Comparison of ENCODE assay signal across 23 cellular contexts in genomic region chr1:24185056-24185455, GRCh38. TPM values are rescaled to one million over a fixed set of nuclear protein-coding genes. Genes with fewer than 3 reads are reported as not detected.
A peak's percentile ranks its signal among the peaks of the same experiment; 100 is the strongest.
DNase-seq lines count a peak whose midpoint lies in the region; ATAC-seq, FAIRE-seq and TF ChIP-seq lines count a peak whose summit lies in the region.
"Had no signal": no experiment of that assay in that cellular context is flagged by ENCODE, and none has a peak within 500 bp of the region (broad histone marks: within the 10 kb centered on the region; RNA-seq: fewer than 3 reads in every experiment).

No MANE protein-coding gene starts in this region.

- no peak for ATAC-seq in HepG2
- ATAC-seq: K562, T-cell had no signal

- no peak for TF ChIP-seq POLR2A in breast epithelium (IDR thresholded peaks at IDR 0.05)
- TF ChIP-seq POLR2A in HepG2 (IDR thresholded peaks at IDR 0.05; ENCODE audit: insufficient read depth in 1 of 2, low read depth in 2 of 2, low read length in 2 of 2) = no peak
- TF ChIP-seq POLR2A in transverse colon (IDR thresholded peaks at IDR 0.05) = no peak

- H3K4me2 ChIP-seq in mammary epithelial cell (ENCODE audit: insufficient read depth, low read depth, low read length) = no peak overlapping the region
- peak overlapping the region; percentile 82 for H3K4me2 ChIP-seq in OCI-LY3 (ENCODE audit: low read length)
- H3K4me2 ChIP-seq in HepG2 (ENCODE audit: low read depth, low read length) = peak overlapping the region; percentile 94
- H3K4me2 ChIP-seq: SK-N-SH had no signal

- no TSS peak for BruUV-seq in mammary epithelial cell (replicated peaks; lab: Mats Ljungman, UMichigan)
- BruUV-seq in HepG2 (replicated peaks; lab: Mats Ljungman, UMichigan) = no TSS peak

- TF ChIP-seq CTCF in breast epithelium (IDR thresholded peaks at IDR 0.05) (no peak), mammary epithelial cell (conservative IDR thresholded peaks at IDR 0.05 in 1 of 2, IDR thresholded peaks at IDR 0.05 in 1 of 2; ENCODE audit: extremely low read depth in 1 of 2, insufficient read depth in 1 of 2, low read depth in 1 of 2, low read length in 2 of 2) (no peak), OCI-LY3 (IDR thresholded peaks at IDR 0.05; ENCODE audit: low read depth, low read length) (no peak), HepG2 (CRISPR knock-in tag; IDR thresholded peaks at IDR 0.05) (no peak), transverse colon (IDR thresholded peaks at IDR 0.05) (no peak)

- H3K9me3 ChIP-seq in breast epithelium = no peaks in the 10 kb centered on the region
- no peaks in the 10 kb centered on the region for H3K9me3 ChIP-seq in mammary epithelial cell (replicated peaks; ENCODE audit: insufficient read depth, low read length)
- H3K9me3 ChIP-seq in OCI-LY3 (ENCODE audit: insufficient read depth, low read length) = no peaks in the 10 kb centered on the region
- H3K9me3 ChIP-seq in HepG2 (ENCODE audit: low read length) = no peaks in the 10 kb centered on the region
- no peaks in the 10 kb centered on the region for H3K9me3 ChIP-seq in transverse colon
- H3K9me3 ChIP-seq: SK-N-SH had no signal

- H3K4me3 ChIP-seq in breast epithelium = no peak overlapping the region
- H3K4me3 ChIP-seq in mammary epithelial cell (replicated peaks in 1 of 3; ENCODE audit: insufficient read depth in 1 of 3, low read depth in 2 of 3, low read length in 3 of 3) = no peak overlapping the region
- H3K4me3 ChIP-seq in OCI-LY3 (ENCODE audit: low read length) = peak overlapping the region; percentile 98
- H3K4me3 ChIP-seq in HepG2 (replicated peaks in 1 of 3; ENCODE audit: insufficient read depth in 1 of 3, low read depth in 2 of 3, low read length in 3 of 3) = peak overlapping the region in 1 of 3 experiments; percentile 25; a peak in 1 of 6 replicates
- H3K4me3 ChIP-seq in transverse colon = no peak overlapping the region
- H3K4me3 ChIP-seq: K562 had no signal

- H3K36me3 ChIP-seq in breast epithelium (no peaks in the 10 kb centered on the region), mammary epithelial cell (ENCODE audit: insufficient read depth, low read length) (no peaks in the 10 kb centered on the region), OCI-LY3 (replicated peaks; ENCODE audit: low read depth, low read length) (peaks cover 32% of the 10 kb centered on the region), HepG2 (replicated peaks in 1 of 2; ENCODE audit: control insufficient read depth in 1 of 2, insufficient read depth in 2 of 2, low read length in 2 of 2) (no peaks in the 10 kb centered on the region; a peak in 1 of 5 replicates), transverse colon (no peaks in the 10 kb centered on the region)

- no peak overlapping the region for H2AFZ ChIP-seq in mammary epithelial cell (ENCODE audit: low read depth, low read length)
- no peak overlapping the region for H2AFZ ChIP-seq in OCI-LY3 (ENCODE audit: low read depth, low read length)
- H2AFZ ChIP-seq in HepG2 (ENCODE audit: low read length) = no peak overlapping the region

- CTCF ChIA-PET in mammary epithelial cell (lab: Charles Lee; ENCODE audit: low non-redundant PET) = no interaction called here
- CTCF ChIA-PET in HepG2 (lab: Yijun Ruan, JAX; ENCODE audit: low intra/inter-chr PET ratio, low total read pairs) = no interaction called here

- 75% methylated on average over 4 of the region's 4 CpGs for WGBS in mammary epithelial cell (ENCODE audit: low coverage, missing lambda C conversion rate)
- WGBS in HepG2 (ENCODE audit: low lambda C conversion rate) = 76% methylated on average over 3 of the region's 4 CpGs
- 88 to 93% methylated on average over 2 to 4 of the region's 4 CpGs for WGBS in transverse colon (ENCODE audit: low coverage in 1 of 2), 2 donors

- TF ChIP-seq RAD21 in HepG2 (CRISPR knock-in tag; IDR thresholded peaks at IDR 0.05) = no peak

- POLR2A ChIA-PET in HepG2 (lab: Yijun Ruan, JAX) = interaction anchor here (1.3 kb wide), 1 partner anchor 35 kb away, joined by 5 read pairs; no protein-coding TSS in a partner anchor

- DNase-seq in breast epithelium (ENCODE audit: low spot score in 2 of 2) (no peak), mammary epithelial cell (no peak), HepG2 (ENCODE audit: low spot score) (no peak), 8988T (no peak), NCI-H774 (lab: John Stamatoyannopoulos, UW) (no peak), RKO (ENCODE audit: low spot score) (no peak), transverse colon (no peak)
- DNase-seq: CD4-positive, alpha-beta memory T cell; DMS153; GF-D8; GOT3; NCI-H1417; NCI-H187; NCI-H2227 treated with DMSO at 0.1 percent for 48 hours; NCI-H524; SHP77; SK-N-SH; T-cell had no signal

- intact Hi-C loops in breast epithelium (cut with DNase I; ENCODE audit: low total_unique reads) (no loop called here), mammary epithelial cell (cut with micrococcal nuclease) (no loop called here), HepG2 (cut with micrococcal nuclease; ENCODE audit: unreplicated experiment) (loop anchor here (5.0 kb wide), 2 partner anchors 33 to 73 kb away; partner anchors contain the start of gene MYOM3), transverse colon (cut with DNase I; ENCODE audit: low total_unique reads) (no loop called here)

- H3K27ac ChIP-seq in breast epithelium (peak overlapping the region; percentile 93 to 94), mammary epithelial cell (ENCODE audit: insufficient read depth, low read depth, low read length) (no peak overlapping the region), OCI-LY3 (ENCODE audit: low read length) (no peak overlapping the region), HepG2 (ENCODE audit: extremely low read length, insufficient read depth, low read length) (peak overlapping the region; percentile 78), transverse colon (no peak overlapping the region)

- H3K27me3 ChIP-seq in breast epithelium (no peaks in the 10 kb centered on the region), mammary epithelial cell (ENCODE audit: insufficient read depth, low read length) (no peaks in the 10 kb centered on the region), OCI-LY3 (ENCODE audit: low read depth, low read length) (no peaks in the 10 kb centered on the region), HepG2 (ENCODE audit: control insufficient read depth in 1 of 2, insufficient read depth in 2 of 2, low read length in 2 of 2) (no peaks in the 10 kb centered on the region), transverse colon (peaks cover 22% of the 10 kb centered on the region)

- dilution Hi-C loops in mammary epithelial cell (cut with HindIII; ENCODE audit: low sequenced_read_pairs) = no loop called here

- H4K20me1 ChIP-seq in mammary epithelial cell (ENCODE audit: insufficient read depth, low read length) (no peaks in the 10 kb centered on the region), OCI-LY3 (ENCODE audit: insufficient read depth, low read length) (peaks cover 47% of the 10 kb centered on the region), HepG2 (ENCODE audit: insufficient read depth, low read length) (no peaks in the 10 kb centered on the region)

- no peak overlapping the region for H3K9ac ChIP-seq in mammary epithelial cell (ENCODE audit: insufficient read depth, low read length)
- H3K9ac ChIP-seq in OCI-LY3 (ENCODE audit: low read length) = peak overlapping the region; percentile 99; the same call in 1 of the 2 replicates
- no peak overlapping the region for H3K9ac ChIP-seq in HepG2 (ENCODE audit: insufficient read depth, low read depth, low read length)
- H3K9ac ChIP-seq: SK-N-SH had no signal

- no peaks in the 10 kb centered on the region for H3K4me1 ChIP-seq in breast epithelium
- H3K4me1 ChIP-seq in mammary epithelial cell (ENCODE audit: insufficient read depth, low read length) = peaks cover 23% of the 10 kb centered on the region
- H3K4me1 ChIP-seq in OCI-LY3 (ENCODE audit: low read length) = peaks cover 60% of the 10 kb centered on the region
- H3K4me1 ChIP-seq in HepG2 (ENCODE audit: insufficient read depth, low read length) = peaks cover 64% of the 10 kb centered on the region
- H3K4me1 ChIP-seq in transverse colon = peaks cover 4 to 17% (median 12%) of the 10 kb centered on the region in 4 donors

- in situ Hi-C loops in mammary epithelial cell (cut with MboI; ENCODE audit: low sequenced_read_pairs in 2 of 2) = loop anchor here in 1 of 2 donors (25.0 kb wide), 1 partner anchor 452 kb away; the partner anchor contains the start of gene SRRM1
- in situ Hi-C loops in HepG2 (cut with HindIII; ENCODE audit: extremely low pct_ligation_motif_present, low pct_unique_long_range_greater_than_20kb) = no loop called here
- in situ Hi-C loops in transverse colon (cut with MboI; ENCODE audit: low pct_ligation_motif_present in 1 of 4, low pct_unique_long_range_greater_than_20kb in 1 of 4, low sequenced_read_pairs in 3 of 4) = no loop called here

- FAIRE-seq in HepG2 (lab: Jason Lieb, UNC) = no peak
- FAIRE-seq: GM18507, K562, RCC 7860 had no signal

- H3K79me2 ChIP-seq in mammary epithelial cell (ENCODE audit: insufficient read depth, low read length) = no peaks in the 10 kb centered on the region
- peaks cover 76% of the 10 kb centered on the region for H3K79me2 ChIP-seq in OCI-LY3 (ENCODE audit: low read length)
- peaks cover 12% of the 10 kb centered on the region for H3K79me2 ChIP-seq in HepG2 (ENCODE audit: insufficient read depth, low read length)

- TF ChIP-seq EP300 in HepG2 (IDR thresholded peaks at IDR 0.05; ENCODE audit: low read depth in 2 of 2, low read length in 2 of 2) (no peak), HepG2 (CRISPR knock-in tag; IDR thresholded peaks at IDR 0.05; ENCODE audit: borderline replicate concordance) (no peak), transverse colon (IDR thresholded peaks at IDR 0.05; ENCODE audit: low read depth) (no peak)

RNA-seq across cellular contexts. Expression of gene IFNLR1, which starts 2.0 kb away (rescaled TPM):
- 10 to 100 TPM in 1 of 3 donors, 1 to 10 TPM in 1, under 1 TPM in 1; under 0.01 to 10.7 (median 3.9) TPM for total RNA-seq in breast epithelium
- 10 to 100 TPM in 1 of 2 donors, 1 to 10 TPM in 1; 7.8 to 12.5 TPM for total RNA-seq in mammary epithelial cell
- 5.9 TPM for polyA plus RNA-seq in mammary epithelial cell
- 9.1 TPM for polyA minus RNA-seq in mammary epithelial cell
- total RNA-seq in HepG2 (2016; rRNA removed; fragmentation: Illumina TruSeq; extraction: Trizol) = 5.7 and 8.5 TPM in 2 replicates
- total RNA-seq in HepG2 (2016; cell fraction: cytosol; rRNA removed; fragmentation: Illumina TruSeq; extraction: Trizol; ENCODE audit: low read depth) = 3.8 and 4.0 TPM in 2 replicates
- total RNA-seq in HepG2 (2016; cell fraction: insoluble cytoplasmic fraction; rRNA removed; fragmentation: Illumina TruSeq; extraction: Trizol) = 5.2 and 8.9 TPM in 2 replicates
- total RNA-seq in HepG2 (2016; cell fraction: membrane; rRNA removed; fragmentation: Illumina TruSeq; extraction: Trizol) = 5.8 and 6.1 TPM in 2 replicates
- 7.8 TPM in 2 replicates for total RNA-seq in HepG2 (2016; cell fraction: nucleus; rRNA removed; fragmentation: Illumina TruSeq; extraction: Trizol)
- 3.8 and 6.5 TPM in 2 replicates for polyA plus RNA-seq in HepG2 (2011; rRNA removed)
- polyA plus RNA-seq in HepG2 (2011; cell fraction: cytosol; rRNA removed) = 3.4 and 4.6 TPM in 2 replicates
- polyA plus RNA-seq in HepG2 (2011; cell fraction: nucleus; rRNA removed) = 4.6 and 5.3 TPM in 2 replicates
- polyA plus RNA-seq in HepG2 (2012) = 3.2 and 3.9 TPM in 2 replicates
- 3.7 and 4.5 TPM in 2 replicates for polyA plus RNA-seq in HepG2 (2016; cell fraction: cytosol; fragmentation: Illumina TruSeq; extraction: Trizol; ENCODE audit: low read depth)
- polyA plus RNA-seq in HepG2 (2016; cell fraction: insoluble cytoplasmic fraction; fragmentation: Illumina TruSeq; extraction: Trizol; ENCODE audit: low read depth) = 2.8 and 3.6 TPM in 2 replicates
- 3.5 and 3.9 TPM in 2 replicates for polyA plus RNA-seq in HepG2 (2016; cell fraction: membrane; fragmentation: Illumina TruSeq; extraction: Trizol; ENCODE audit: low read depth)
- 11.8 and 14.2 TPM in 2 replicates for polyA plus RNA-seq in HepG2 (2016; cell fraction: nucleus; fragmentation: Illumina TruSeq; extraction: Trizol; ENCODE audit: insufficient read depth, low read depth)
- 2.1 and 8.3 TPM in 2 replicates for polyA minus RNA-seq in HepG2 (2011; rRNA and poly(A)+ RNA removed; ENCODE audit: low replicate concordance)
- polyA minus RNA-seq in HepG2 (2011; cell fraction: cytosol; rRNA and poly(A)+ RNA removed) = 4.3 TPM in 2 replicates
- polyA minus RNA-seq in HepG2 (2011; cell fraction: nucleus; rRNA and poly(A)+ RNA removed) = 2.4 and 3.1 TPM in 2 replicates
- total RNA-seq in transverse colon = 10 to 100 TPM in 3 of 4 donors, 1 to 10 TPM in 1; 2.6 to 37.4 (median 12.7) TPM
- total RNA-seq: K562 had no signal
- polyA plus RNA-seq: AG04450, K562 had no signal

RNA-seq across cellular contexts. Expression of gene IL22RA1, which starts 42.1 kb away (rescaled TPM):
- under 1 TPM in 2 of 3 donors, not detected in 1; 0.73 to 0.98 TPM for total RNA-seq in breast epithelium
- 1 to 10 TPM in 1 of 2 donors, under 1 TPM in 1; 0.50 to 3.3 TPM for total RNA-seq in mammary epithelial cell
- polyA plus RNA-seq in mammary epithelial cell = 2.7 TPM
- polyA minus RNA-seq in mammary epithelial cell = 0.62 TPM
- total RNA-seq in HepG2 (2016; rRNA removed; fragmentation: Illumina TruSeq; extraction: Trizol) = 2.1 and 4.4 TPM in 2 replicates
- 0.91 and 1.6 TPM in 2 replicates for total RNA-seq in HepG2 (2016; cell fraction: cytosol; rRNA removed; fragmentation: Illumina TruSeq; extraction: Trizol; ENCODE audit: low read depth)
- total RNA-seq in HepG2 (2016; cell fraction: insoluble cytoplasmic fraction; rRNA removed; fragmentation: Illumina TruSeq; extraction: Trizol) = 1.5 and 4.4 TPM in 2 replicates
- 3.0 and 3.1 TPM in 2 replicates for total RNA-seq in HepG2 (2016; cell fraction: membrane; rRNA removed; fragmentation: Illumina TruSeq; extraction: Trizol)
- 4.5 and 6.1 TPM in 2 replicates for total RNA-seq in HepG2 (2016; cell fraction: nucleus; rRNA removed; fragmentation: Illumina TruSeq; extraction: Trizol)
- 10.2 and 13.3 TPM in 2 replicates for polyA plus RNA-seq in HepG2 (2011; rRNA removed)
- polyA plus RNA-seq in HepG2 (2011; cell fraction: cytosol; rRNA removed) = 5.9 and 6.0 TPM in 2 replicates
- polyA plus RNA-seq in HepG2 (2011; cell fraction: nucleus; rRNA removed) = 13.5 and 13.6 TPM in 2 replicates
- polyA plus RNA-seq in HepG2 (2012) = 11.8 and 14.1 TPM in 2 replicates
- 1.7 and 2.0 TPM in 2 replicates for polyA plus RNA-seq in HepG2 (2016; cell fraction: cytosol; fragmentation: Illumina TruSeq; extraction: Trizol; ENCODE audit: low read depth)
- polyA plus RNA-seq in HepG2 (2016; cell fraction: insoluble cytoplasmic fraction; fragmentation: Illumina TruSeq; extraction: Trizol; ENCODE audit: low read depth) = 2.8 and 3.9 TPM in 2 replicates
- polyA plus RNA-seq in HepG2 (2016; cell fraction: membrane; fragmentation: Illumina TruSeq; extraction: Trizol; ENCODE audit: low read depth) = 2.4 and 3.0 TPM in 2 replicates
- polyA plus RNA-seq in HepG2 (2016; cell fraction: nucleus; fragmentation: Illumina TruSeq; extraction: Trizol; ENCODE audit: insufficient read depth, low read depth) = 13.6 and 13.9 TPM in 2 replicates
- polyA minus RNA-seq in HepG2 (2011; rRNA and poly(A)+ RNA removed; ENCODE audit: low replicate concordance) = 2.7 and 12.2 TPM in 2 replicates
- 4.0 and 5.3 TPM in 2 replicates for polyA minus RNA-seq in HepG2 (2011; cell fraction: cytosol; rRNA and poly(A)+ RNA removed)
- 4.2 and 4.5 TPM in 2 replicates for polyA minus RNA-seq in HepG2 (2011; cell fraction: nucleus; rRNA and poly(A)+ RNA removed)
- 10 to 100 TPM in 3 of 4 donors, 1 to 10 TPM in 1; 4.4 to 29.2 (median 27.3) TPM for total RNA-seq in transverse colon
- total RNA-seq: CD4-positive, alpha-beta memory T cell; K562 had no signal
- polyA plus RNA-seq: AG04450; CD4-positive, alpha-beta memory T cell; K562 had no signal

Comparison
In these comparisons a context has a peak if more than half of its experiments do, and no peak if none do; other contexts are left out.
1. H3K27ac ChIP-seq: peak in breast epithelium (2 of 2) and HepG2 (single experiment); none in mammary epithelial cell (single experiment), OCI-LY3 (single experiment) and transverse colon (0 of 4).